In genomic region chr11:67400942-67401494, GRCh38 we compare ENCODE assay signal across 8 cellular contexts. TPM values are rescaled to one million over a fixed set of nuclear protein-coding genes. Genes with fewer than 3 reads are reported as not detected.
DNase-seq lines count a peak whose midpoint lies in the region; ATAC-seq and TF ChIP-seq lines count a peak whose summit lies in the region.

No MANE protein-coding gene starts in this region.

- no peaks in the 10 kb centered on the region for H3K9me3 ChIP-seq in iPS DF 6.9 (ENCODE audit: control insufficient read depth, insufficient read depth, low read length)

- peaks cover 5% of the 10 kb centered on the region for H3K4me1 ChIP-seq in iPS DF 6.9 (ENCODE audit: control insufficient read depth, insufficient read depth, low read length)

- no peaks in the 10 kb centered on the region for H3K27me3 ChIP-seq in iPS DF 6.9 (ENCODE audit: control insufficient read depth, insufficient read depth, low read length)

- H3K36me3 Mint-ChIP-seq in activated CD8-positive, alpha-beta T cell treated with anti-CD3 and anti-CD28 coated beads for 36 hours (ENCODE audit: low read depth), result peaks cover 50% of the 10 kb centered on the region

- peak; percentile 18 for ATAC-seq in HG02798 (IDR thresholded peaks at IDR 0.05; ENCODE audit: poor library complexity, unreplicated experiment)
- peak; percentile 1 for ATAC-seq in activated CD8-positive, alpha-beta T cell treated with anti-CD3 and anti-CD28 coated beads for 36 hours
- ATAC-seq in stimulated activated naive CD8-positive, alpha-beta T cell treated with anti-CD3 and anti-CD28 coated beads, Interleukin-15, Interleukin-2, amounts not matched to agents 100 U/mL and 50 U/mL, for 24 hours, result peak; percentile 1

- POLR2A ChIA-PET in activated CD8-positive, alpha-beta T cell treated with anti-CD3 and anti-CD28 coated beads for 36 hours (lab: Charles Lee), result interaction anchor here (0.7 to 7.9 kb wide), 20 partner anchors 7 to 179 kb away, joined by 3 to 130 read pairs (median 5); partner anchors contain the start of genes AIP, PITPNM1, PTPRCAP and RAD9A

- H3K9me3 Mint-ChIP-seq in activated CD8-positive, alpha-beta T cell treated with anti-CD3 and anti-CD28 coated beads for 36 hours, result no peaks in the 10 kb centered on the region

- CTCF ChIA-PET in activated CD8-positive, alpha-beta T cell treated with anti-CD3 and anti-CD28 coated beads for 36 hours (lab: Charles Lee), result interaction anchor here (0.7 to 3.5 kb wide), 20 partner anchors 9 to 246 kb away, joined by 3 to 21 read pairs (median 6); partner anchors contain the start of genes PITPNM1, POLD4, PTPRCAP and RAD9A

- no peak for TF ChIP-seq CTCF in GM12865 (IDR thresholded peaks at IDR 0.05; ENCODE audit: insufficient read depth, low read depth, low read length, missing control alignments)
- no peak for TF ChIP-seq CTCF in activated CD8-positive, alpha-beta T cell treated with anti-CD3 and anti-CD28 coated beads for 36 hours (IDR thresholded peaks at IDR 0.05)

- H3K27me3 Mint-ChIP-seq in activated CD8-positive, alpha-beta T cell treated with anti-CD3 and anti-CD28 coated beads for 36 hours, result no peaks in the 10 kb centered on the region

- H3K4me3 ChIP-seq in GM12865 (ENCODE audit: low read depth, low read length) (peak overlapping the region; percentile 91), iPS DF 6.9 (ENCODE audit: low read length) (peak overlapping the region; percentile 72; the same call in 1 of the 2 replicates)

- no peak overlapping the region for H3K27ac ChIP-seq in iPS DF 6.9 (ENCODE audit: low read length)

- peaks cover 21% of the 10 kb centered on the region; the same call in 1 of the 2 replicates for H3K36me3 ChIP-seq in iPS DF 6.9 (ENCODE audit: control insufficient read depth, insufficient read depth, low read length)

- WGBS in iPS DF 6.9 (ENCODE audit: insufficient coverage, insufficient read length), result no CpG with 5 or more reads among the region's 27 CpGs

- peak overlapping the region; percentile 84 for H3K27ac Mint-ChIP-seq in activated CD8-positive, alpha-beta T cell treated with anti-CD3 and anti-CD28 coated beads for 36 hours

- H3K4me3 Mint-ChIP-seq in activated CD8-positive, alpha-beta T cell treated with anti-CD3 and anti-CD28 coated beads for 36 hours, result peak overlapping the region; percentile 86

- intact Hi-C loops in activated CD8-positive, alpha-beta T cell treated with anti-CD3 and anti-CD28 coated beads for 36 hours (cut with micrococcal nuclease), result loop anchor here (10.0 kb wide), 1 partner anchor 84 kb away; the partner anchor contains the start of gene AIP

- DNase-seq in GM12865 (ENCODE audit: low read depth) (no peak), iPS DF 6.9 (ENCODE audit: low read depth, low spot score) (no peak), COLO668 (lab: John Stamatoyannopoulos, UW; ENCODE audit: unreplicated experiment) (no peak), NCI-H345 treated with DMSO at 0.1 percent for 48 hours (lab: John Stamatoyannopoulos, UW; ENCODE audit: unreplicated experiment) (no peak), NCI-H82 treated with DMSO at 0.1 percent for 48 hours (lab: John Stamatoyannopoulos, UW; ENCODE audit: unreplicated experiment) (no peak)
- DNase-seq in activated CD8-positive, alpha-beta T cell treated with anti-CD3 and anti-CD28 coated beads for 36 hours, result peak; percentile 45
- DNase-seq in stimulated activated naive CD8-positive, alpha-beta T cell treated with anti-CD3 and anti-CD28 coated beads, Interleukin-15, Interleukin-2, amounts not matched to agents 100 U/mL and 50 U/mL, for 24 hours, result peak; percentile 47

- peaks cover 40% of the 10 kb centered on the region for H3K4me1 Mint-ChIP-seq in activated CD8-positive, alpha-beta T cell treated with anti-CD3 and anti-CD28 coated beads for 36 hours (ENCODE audit: low read depth)

RNA-seq across cellular contexts. Expression of gene PPP1CA, which starts 0.6 kb away (rescaled TPM):
- total RNA-seq in activated CD8-positive, alpha-beta T cell treated with anti-CD3 and anti-CD28 coated beads for 36 hours, result 100 to 1,000 TPM; 249 to 258 TPM

RNA-seq across cellular contexts. Expression of gene TBC1D10C, which starts 2.9 kb away (rescaled TPM):
- 100 to 1,000 TPM; 138 to 144 TPM for total RNA-seq in activated CD8-positive, alpha-beta T cell treated with anti-CD3 and anti-CD28 coated beads for 36 hours

RNA-seq across cellular contexts. Expression of gene RAD9A, which starts 9.2 kb away (rescaled TPM):
- total RNA-seq in activated CD8-positive, alpha-beta T cell treated with anti-CD3 and anti-CD28 coated beads for 36 hours, result 10 to 100 TPM; 29.7 to 30.6 TPM

RNA-seq across cellular contexts. Expression of gene CARNS1, which starts 14.5 kb away (rescaled TPM):
- total RNA-seq in activated CD8-positive, alpha-beta T cell treated with anti-CD3 and anti-CD28 coated beads for 36 hours, result 1 to 10 TPM; 6.2 to 6.9 TPM

RNA-seq across cellular contexts. Expression of gene RPS6KB2, which starts 27.3 kb away (rescaled TPM):
- total RNA-seq in activated CD8-positive, alpha-beta T cell treated with anti-CD3 and anti-CD28 coated beads for 36 hours, result 10 to 100 TPM; 54.8 to 57.4 TPM

Comparison
In these comparisons a context has a peak if more than half of its experiments do, and no peak if none do; other contexts are left out.
1. DNase-seq: peak in activated CD8-positive, alpha-beta T cell treated with anti-CD3 and anti-CD28 coated beads for 36 hours (single experiment) and stimulated activated naive CD8-positive, alpha-beta T cell treated with anti-CD3 and anti-CD28 coated beads, Interleukin-15, Interleukin-2, amounts not matched to agents 100 U/mL and 50 U/mL, for 24 hours (single experiment); none in GM12865 (single experiment), iPS DF 6.9 (single experiment), COLO668 (single experiment), NCI-H345 treated with DMSO at 0.1 percent for 48 hours (single experiment) and NCI-H82 treated with DMSO at 0.1 percent for 48 hours (single experiment).
2. Peak in every context shown above with its lines, with median percentiles within 50 percentile points of each other: ATAC-seq.